In genomic region chr11:108558222-108558621, GRCh38 we compare ENCODE assay signal across 12 cellular contexts. TPM values are rescaled to one million over a fixed set of nuclear protein-coding genes. Genes with fewer than 3 reads are reported as not detected.
DNase-seq lines count a peak whose midpoint lies in the region; ATAC-seq lines count a peak whose summit lies in the region.
"Had no signal": no experiment of that assay in that cellular context is flagged by ENCODE, and none has a peak within 500 bp of the region (broad histone marks: within the 10 kb centered on the region; RNA-seq: fewer than 3 reads in every experiment).

No MANE protein-coding gene starts in this region.

- DNase-seq in ureter (ENCODE audit: low spot score) (no peak), retina (no peak), AML-193 (lab: John Stamatoyannopoulos, UW) (no peak)
- DNase-seq: activated gamma-delta T cell; CD4-positive, CD25-positive, alpha-beta regulatory T cell; GOT3; SK-N-SH; stimulated activated naive CD4-positive, alpha-beta T cell had no signal

- ATAC-seq in GM18909 (IDR thresholded peaks at IDR 0.05; ENCODE audit: poor library complexity, unreplicated experiment) (peak; percentile 67), GM21786 (IDR thresholded peaks at IDR 0.05; ENCODE audit: unreplicated experiment) (peak; percentile 86), HG03175 (IDR thresholded peaks at IDR 0.05; ENCODE audit: unreplicated experiment) (peak; percentile 54)
- ATAC-seq in stimulated activated memory B cell treated with anti-CD40 and anti-IgM and Interleukin-4, amounts not matched to agents 10 μg/mL and 1 μg/mL and 100 μg/mL, for 72 hours = peak; percentile 57

- H3K27ac Mint-ChIP-seq in stimulated activated memory B cell treated with anti-CD40 and anti-IgM and Interleukin-4, amounts not matched to agents 10 μg/mL and 1 μg/mL and 100 μg/mL, for 72 hours = no peak overlapping the region
- H3K27ac Mint-ChIP-seq: CD4-positive, CD25-positive, alpha-beta regulatory T cell had no signal

- no peaks in the 10 kb centered on the region for H3K9me3 Mint-ChIP-seq in stimulated activated memory B cell treated with anti-CD40 and anti-IgM and Interleukin-4, amounts not matched to agents 10 μg/mL and 1 μg/mL and 100 μg/mL, for 72 hours

- no peaks in the 10 kb centered on the region for H3K4me1 Mint-ChIP-seq in stimulated activated memory B cell treated with anti-CD40 and anti-IgM and Interleukin-4, amounts not matched to agents 10 μg/mL and 1 μg/mL and 100 μg/mL, for 72 hours

- no peaks in the 10 kb centered on the region for H3K36me3 Mint-ChIP-seq in stimulated activated memory B cell treated with anti-CD40 and anti-IgM and Interleukin-4, amounts not matched to agents 10 μg/mL and 1 μg/mL and 100 μg/mL, for 72 hours
- H3K36me3 Mint-ChIP-seq: CD4-positive, CD25-positive, alpha-beta regulatory T cell had no signal

- no peak overlapping the region for H3K4me3 Mint-ChIP-seq in stimulated activated memory B cell treated with anti-CD40 and anti-IgM and Interleukin-4, amounts not matched to agents 10 μg/mL and 1 μg/mL and 100 μg/mL, for 72 hours
- H3K4me3 Mint-ChIP-seq: CD4-positive, CD25-positive, alpha-beta regulatory T cell had no signal

- H3K27me3 Mint-ChIP-seq in stimulated activated memory B cell treated with anti-CD40 and anti-IgM and Interleukin-4, amounts not matched to agents 10 μg/mL and 1 μg/mL and 100 μg/mL, for 72 hours = peaks cover 13% of the 10 kb centered on the region
- H3K27me3 Mint-ChIP-seq: CD4-positive, CD25-positive, alpha-beta regulatory T cell had no signal

RNA-seq across cellular contexts. Expression of gene EXPH5, which starts 35.3 kb away (rescaled TPM):
- 19.5 TPM for total RNA-seq in ureter
